Comparison of ENCODE assay signal across 25 cellular contexts in the genomic region with DNA sequence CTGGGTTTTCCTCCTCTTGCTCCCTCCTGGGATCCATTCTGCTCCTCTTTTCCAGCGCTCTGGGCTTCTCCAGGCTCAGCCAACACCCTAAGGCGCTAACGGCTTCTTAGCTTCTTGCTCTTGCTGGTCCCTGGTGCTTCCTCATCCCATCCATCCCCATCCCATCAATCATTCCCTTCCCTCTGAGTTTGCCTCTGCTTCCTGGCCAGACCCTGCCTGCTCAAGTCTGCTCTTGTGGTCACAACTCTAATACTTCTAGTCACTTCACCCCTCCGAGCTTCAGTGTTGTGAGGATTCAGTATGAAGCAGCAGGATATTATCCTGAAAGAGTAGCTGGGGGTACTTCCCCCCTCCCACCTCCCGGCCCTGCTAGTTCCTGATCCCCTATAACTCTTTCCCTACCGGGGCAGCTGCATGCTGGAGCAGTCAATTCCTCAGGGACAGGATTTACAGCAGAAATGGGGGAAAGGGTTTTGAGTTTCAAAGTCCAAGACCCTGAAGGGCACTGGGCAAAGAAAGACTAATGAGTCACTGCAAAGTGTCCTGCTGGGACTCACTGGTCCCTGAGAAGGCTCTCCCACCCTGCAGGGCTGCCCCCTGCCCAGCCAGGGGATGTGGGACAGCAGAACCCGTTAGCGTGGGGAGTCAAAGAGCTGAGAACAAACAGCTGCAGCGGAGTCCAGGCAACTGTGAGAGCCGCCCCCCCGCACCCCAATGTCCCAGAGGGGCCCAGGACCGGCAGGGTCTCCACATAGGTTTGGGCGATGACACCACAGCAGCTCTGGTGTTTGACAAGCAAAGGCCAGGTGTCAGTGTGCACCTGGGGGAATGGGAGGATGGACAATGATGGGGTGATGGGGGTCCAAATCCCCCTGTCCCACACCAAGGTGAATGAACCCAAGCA. TPM values are rescaled to one million over a fixed set of nuclear protein-coding genes. Genes with fewer than 3 reads are reported as not detected.
A peak's percentile ranks its signal among the peaks of the same experiment; 100 is the strongest.
DNase-seq lines count a peak whose midpoint lies in the region; ATAC-seq, FAIRE-seq and TF ChIP-seq lines count a peak whose summit lies in the region.
"Had no signal": no experiment of that assay in that cellular context is flagged by ENCODE, and none has a peak within 500 bp of the region (broad histone marks: within the 10 kb centered on the region; RNA-seq: fewer than 3 reads in every experiment).

No MANE protein-coding gene starts in this region.

- TF ChIP-seq CTCF in right atrium auricular region (IDR thresholded peaks at IDR 0.05) (no peak), H1 (IDR thresholded peaks at IDR 0.05; ENCODE audit: control extremely low read depth in 1 of 3, insufficient read depth in 1 of 3, low read depth in 1 of 3, low read length in 3 of 3) (no peak), vagina (IDR thresholded peaks at IDR 0.05) (no peak), GM20000 (IDR thresholded peaks at IDR 0.05; ENCODE audit: extremely low read depth, missing control alignments) (no peak)

- H3K9me3 ChIP-seq in right atrium auricular region (no peaks in the 10 kb centered on the region), H1 (ENCODE audit: insufficient read depth in 2 of 2, low read depth in 1 of 2, low read length in 1 of 2) (no peaks in the 10 kb centered on the region), neuronal stem cell (replicated peaks in 1 of 2; ENCODE audit: control insufficient read depth in 2 of 2, insufficient read depth in 1 of 2, low read depth in 1 of 2, low read length in 2 of 2) (no peaks in the 10 kb centered on the region), vagina (no peaks in the 10 kb centered on the region)
- H3K9me3 ChIP-seq: transverse colon had no signal

- CTCF ChIA-PET in H1 (lab: Charles Lee; ENCODE audit: partially characterized antibody), result interaction anchor here (0.7 to 8.9 kb wide), 17 partner anchors 8 to 207 kb away, joined by 3 to 114 read pairs (median 4); a partner anchor contains a TSS

- H2BK120ac ChIP-seq in H1 (replicated peaks; ENCODE audit: low read depth, low read length) (no peak overlapping the region), neuronal stem cell (ENCODE audit: low read depth, low read length) (no peak overlapping the region)

- H2BK5ac ChIP-seq in H1 (ENCODE audit: low read depth, low read length) (no peak overlapping the region), neuronal stem cell (ENCODE audit: low read length) (no peak overlapping the region)

- H2BK12ac ChIP-seq in H1 (ENCODE audit: low read depth, low read length), result 0 out of 2 replicates have a peak overlapping the region, but pooled peaks have one; percentile 39
- H2BK12ac ChIP-seq in neuronal stem cell (ENCODE audit: low read length), result no peak overlapping the region

- H3K23me2 ChIP-seq in H1 (ENCODE audit: low read depth, low read length), result peaks cover 13% of the 10 kb centered on the region; the same call in 1 of the 2 replicates

- H3K4ac ChIP-seq in H1 (replicated peaks; ENCODE audit: insufficient read length, low read depth, low read length) (no peak overlapping the region), neuronal stem cell (ENCODE audit: low read length) (no peak overlapping the region)

- peak; percentile 54 for DNase-seq in right atrium auricular region (ENCODE audit: low spot score)
- no peak for DNase-seq in Right ventricle myocardium inferior (ENCODE audit: missing footprints)
- no peak for DNase-seq in H1 (ENCODE audit: low read depth in 1 of 2, low spot score in 2 of 2)
- DNase-seq in neuronal stem cell (ENCODE audit: low spot score), result no peak
- peak; percentile 69 to 79 for DNase-seq in vagina (ENCODE audit: extremely low spot score in 2 of 2)
- DNase-seq in HCEC 1CT, result no peak
- no peak for DNase-seq in GM20000 (ENCODE audit: low spot score)
- DNase-seq: activated CD4-positive, alpha-beta T cell treated with anti-CD3 and anti-CD28 coated beads, Interleukin-2, amount 50 U/mL, for 1 hour; activated CD8-positive, alpha-beta memory T cell treated with anti-CD3 and anti-CD28 coated beads, Interleukin-2, amount 50 U/mL, for 4 hours; activated naive CD4-positive, alpha-beta T cell treated with anti-CD3 and anti-CD28 coated beads, Interleukin-2, amount 50 U/mL, for 16 hours; amygdala; DMS153; glutamatergic neuron; KG1; NCI-H1436 treated with DMSO at 0.1 percent for 48 hours; NCI-H446 treated with DMSO at 0.1 percent for 48 hours; PC-3; transverse colon; WERI-Rb-1 had no signal

- POLR2A ChIA-PET in H1 (lab: Charles Lee; ENCODE audit: partially characterized antibody), result no interaction called here

- intact Hi-C loops in Right ventricle myocardium inferior (cut with DNase I) (loop anchor here (5.0 to 10.0 kb wide), 2 partner anchors 70 to 632 kb away; a partner anchor contains a TSS), vagina (cut with DNase I) (no loop called here)

- no peak for FAIRE-seq in H1 (lab: Jason Lieb, UNC)
- FAIRE-seq: H54, HTR-8/SVneo, islet of Langerhans had no signal

- H3K27ac ChIP-seq in right atrium auricular region (no peak overlapping the region), H1 (ENCODE audit: low read depth, low read length) (no peak overlapping the region), neuronal stem cell (replicated peaks; ENCODE audit: low read length) (no peak overlapping the region), vagina (no peak overlapping the region)
- H3K27ac ChIP-seq: epithelial cell of prostate, transverse colon, WERI-Rb-1 had no signal

- H3K36me3 ChIP-seq in right atrium auricular region (no peaks in the 10 kb centered on the region), H1 (ENCODE audit: control insufficient read depth in 2 of 4, insufficient read depth in 4 of 4, low read length in 3 of 4) (no peaks in the 10 kb centered on the region), neuronal stem cell (replicated peaks in 1 of 2; ENCODE audit: control insufficient read depth in 2 of 2, insufficient read depth in 2 of 2, low read length in 2 of 2) (no peaks in the 10 kb centered on the region), vagina (no peaks in the 10 kb centered on the region)
- H3K36me3 ChIP-seq: transverse colon had no signal

- H2BK20ac ChIP-seq in H1 (ENCODE audit: low read length), result no peak overlapping the region

- H4K8ac ChIP-seq in H1 (ENCODE audit: extremely low read depth, insufficient read depth, low read length), result no peak overlapping the region
- H4K8ac ChIP-seq in neuronal stem cell (ENCODE audit: low read depth, low read length), result no peak overlapping the region

- 90% methylated on average over 13 of the region's 13 CpGs; no CpG with 5 or more reads in 1 of the 2 experiments for WGBS in H1 (ENCODE audit: extremely low coverage in 1 of 2, insufficient coverage in 1 of 2, insufficient read length in 1 of 2, insufficient replicate concordance in 2 of 2, low coverage in 1 of 2, low lambda C conversion rate in 2 of 2, missing lambda C conversion rate in 1 of 2), 2 experiments
- WGBS in neuronal stem cell (ENCODE audit: extremely low coverage in 2 of 2, insufficient read length in 2 of 2, insufficient replicate concordance in 1 of 2), 2 donors, result no CpG with 5 or more reads among the region's 13 CpGs

- H3K4me2 ChIP-seq in H1 (ENCODE audit: insufficient read depth in 1 of 2, low read depth in 2 of 2, low read length in 2 of 2) (no peak overlapping the region), neuronal stem cell (ENCODE audit: insufficient read depth, low read length, poor library complexity, severe bottlenecking) (no peak overlapping the region)

- TF ChIP-seq POLR2A in H1 (IDR thresholded peaks at IDR 0.05; ENCODE audit: control extremely low read depth in 1 of 2, low read depth in 2 of 2, low read length in 2 of 2), result no peak
- no peak for TF ChIP-seq POLR2A in vagina (IDR thresholded peaks at IDR 0.05)

- H3K14ac ChIP-seq in H1 (ENCODE audit: insufficient read length) (no peak overlapping the region), neuronal stem cell (ENCODE audit: low read length) (no peak overlapping the region)

- H3K23ac ChIP-seq in H1 (ENCODE audit: insufficient read length), result no peak overlapping the region
- H3K23ac ChIP-seq in neuronal stem cell (ENCODE audit: low read depth, low read length, poor library complexity), result no peak overlapping the region

- H3K4me3 ChIP-seq in right atrium auricular region, result no peak overlapping the region
- no peak overlapping the region for H3K4me3 ChIP-seq in H1 (ENCODE audit: extremely low read depth in 1 of 4, insufficient read depth in 2 of 4, low read depth in 3 of 4, low read length in 4 of 4)
- peak overlapping the region in 1 of 2 donors; percentile 22 for H3K4me3 ChIP-seq in neuronal stem cell (ENCODE audit: low read length in 2 of 2)
- H3K4me3 ChIP-seq in vagina, result no peak overlapping the region
- H3K4me3 ChIP-seq: lung, transverse colon had no signal

- no peak for TF ChIP-seq RAD21 in H1 (IDR thresholded peaks at IDR 0.05 in 1 of 2, conservative IDR thresholded peaks at IDR 0.05 in 1 of 2; ENCODE audit: low read depth in 2 of 2, low read length in 2 of 2)

- no peak overlapping the region for H3K56ac ChIP-seq in H1 (replicated peaks; ENCODE audit: insufficient read length, low read depth, low read length)

- H2BK15ac ChIP-seq in H1 (ENCODE audit: low read length) (no peak overlapping the region; the same call in 1 of the 2 replicates), neuronal stem cell (ENCODE audit: low read length) (no peak overlapping the region)

- no peak overlapping the region for H4K5ac ChIP-seq in H1 (ENCODE audit: insufficient read length, low read depth, low read length)

- no peak overlapping the region for H3K18ac ChIP-seq in H1 (ENCODE audit: extremely low read depth, low read length)
- peak overlapping the region; percentile 41 for H3K18ac ChIP-seq in neuronal stem cell (ENCODE audit: low read length)

- TF ChIP-seq EP300 in H1 (IDR thresholded peaks at IDR 0.05; ENCODE audit: borderline replicate concordance in 1 of 2, low read depth in 2 of 2, low read length in 2 of 2), result no peak

- peaks cover 0 to 8% of the 10 kb centered on the region in 2 experiments for H4K20me1 ChIP-seq in H1 (replicated peaks in 1 of 2; ENCODE audit: control insufficient read depth in 1 of 2, insufficient read depth in 2 of 2, low read length in 2 of 2)

- H4K91ac ChIP-seq in H1 (replicated peaks; ENCODE audit: insufficient read length, low read length) (no peak overlapping the region), neuronal stem cell (ENCODE audit: low read depth, low read length, poor library complexity) (no peak overlapping the region)

- H3K27me3 ChIP-seq in right atrium auricular region, result no peaks in the 10 kb centered on the region
- H3K27me3 ChIP-seq in H1 (replicated peaks in 1 of 4; ENCODE audit: control insufficient read depth in 3 of 4, extremely low read depth in 1 of 4, insufficient read depth in 3 of 4, low read length in 3 of 4), result peaks cover 16 to 54% (median 45%) of the 10 kb centered on the region in 4 experiments
- H3K27me3 ChIP-seq in neuronal stem cell (ENCODE audit: control insufficient read depth in 3 of 3, insufficient read depth in 3 of 3, low read depth in 1 of 3, low read length in 3 of 3), result peaks cover 14 to 55% (median 36%) of the 10 kb centered on the region in 3 experiments
- H3K27me3 ChIP-seq in vagina, result no peaks in the 10 kb centered on the region

- no peaks in the 10 kb centered on the region for H3K79me1 ChIP-seq in H1 (ENCODE audit: low read depth, low read length)
- no peaks in the 10 kb centered on the region for H3K79me1 ChIP-seq in neuronal stem cell (ENCODE audit: low read depth, low read length)

- H2AFZ ChIP-seq in H1 (ENCODE audit: low read length), result no peak overlapping the region
- H2AFZ ChIP-seq in neuronal stem cell (ENCODE audit: low read length), result no peak overlapping the region

- ATAC-seq in Right ventricle myocardium inferior, result no peak
- ATAC-seq: activated T-helper 17 cell treated with anti-CD3 and anti-CD28 coated beads, Interleukin-2, amount 50 U/mL, for 72 hours; PC-3 had no signal

- H2AK5ac ChIP-seq in H1 (ENCODE audit: low read depth, low read length) (no peak overlapping the region), neuronal stem cell (ENCODE audit: low read depth, low read length) (peak overlapping the region; percentile 9)

- peaks cover 0 to 20% of the 10 kb centered on the region in 2 donors for H3K4me1 ChIP-seq in right atrium auricular region
- H3K4me1 ChIP-seq in H1 (replicated peaks in 1 of 4; ENCODE audit: control insufficient read depth in 3 of 4, insufficient read depth in 4 of 4, low read length in 3 of 4), result peaks cover 0 to 2% (median 1%) of the 10 kb centered on the region in 4 experiments; a peak in 2 of 7 replicates
- peaks cover 0 to 3% of the 10 kb centered on the region in 2 donors for H3K4me1 ChIP-seq in neuronal stem cell (ENCODE audit: control insufficient read depth in 2 of 2, insufficient read depth in 1 of 2, low read depth in 1 of 2, low read length in 2 of 2)
- peaks cover 15% of the 10 kb centered on the region for H3K4me1 ChIP-seq in vagina

- H3K79me2 ChIP-seq in H1 (ENCODE audit: control insufficient read depth in 1 of 2, insufficient read depth in 2 of 2, low read length in 2 of 2), result no peaks in the 10 kb centered on the region

- H3K9ac ChIP-seq in H1 (replicated peaks in 1 of 4; ENCODE audit: extremely low read depth in 1 of 4, low read depth in 3 of 4, low read length in 3 of 4) (no peak overlapping the region), neuronal stem cell (ENCODE audit: low read depth, low read length, poor library complexity) (no peak overlapping the region)

RNA-seq across cellular contexts. Expression of a gene that starts 2.3 kb away (rescaled TPM):
- total RNA-seq in right atrium auricular region (100 to 1,000 TPM; 211 to 258 TPM), Right ventricle myocardium inferior (311 TPM), vagina (62.6 TPM)
- 2.0 and 2.2 TPM in 2 replicates for total RNA-seq in H1 (2021; fragmentation: NEBNext Ultra II Directional; extraction: Animal tissue kit (Norgen Biotek cat#: 25700))
- 0.67 and 0.89 TPM in 2 replicates for polyA plus RNA-seq in H1 (2011; rRNA removed)
- 0.85 TPM for polyA plus RNA-seq in H1 (2011; cell fraction: cytosol; rRNA removed)
- polyA plus RNA-seq in H1 (2011; cell fraction: nucleus; rRNA removed), result 2.4 TPM
- 1.9 to 2.2 TPM (median 2.1 TPM) in 4 replicates for polyA plus RNA-seq in H1 (2012, experiment 1 of 2)
- 0.31 TPM for polyA plus RNA-seq in H1 (2012, experiment 2 of 2)
- polyA plus RNA-seq in H1 (2013, experiment 1 of 2), result 1.0 TPM
- 0.98 TPM for polyA plus RNA-seq in H1 (2013, experiment 2 of 2)
- polyA minus RNA-seq in H1 (2011; rRNA and poly(A)+ RNA removed), result 0.95 and 1.4 TPM in 2 replicates
- polyA minus RNA-seq in H1 (2011; cell fraction: cytosol; rRNA and poly(A)+ RNA removed), result 1.1 TPM
- polyA minus RNA-seq in H1 (2011; cell fraction: nucleus; rRNA and poly(A)+ RNA removed), result 1.7 TPM
- 0.82 TPM for polyA plus RNA-seq in neuronal stem cell (2013, experiment 1 of 2)
- 0.94 TPM for polyA plus RNA-seq in neuronal stem cell (2013, experiment 2 of 2)

Comparison
In these comparisons a context has a peak if more than half of its experiments do, and no peak if none do; other contexts are left out.
1. DNase-seq: peak in right atrium auricular region (single experiment) and vagina (2 of 2); none in Right ventricle myocardium inferior (single experiment), H1 (0 of 2), neuronal stem cell (single experiment), HCEC 1CT (single experiment) and GM20000 (single experiment).
2. RNA of a gene that starts 2.3 kb away (total RNA-seq): 311 TPM in Right ventricle myocardium inferior (single experiment), 211 to 258 TPM in right atrium auricular region and 62.6 TPM in vagina (single experiment); 2.0 to 2.2 TPM in H1; every median in the first group is over 10 times any median in the second.